In the genomic region with DNA sequence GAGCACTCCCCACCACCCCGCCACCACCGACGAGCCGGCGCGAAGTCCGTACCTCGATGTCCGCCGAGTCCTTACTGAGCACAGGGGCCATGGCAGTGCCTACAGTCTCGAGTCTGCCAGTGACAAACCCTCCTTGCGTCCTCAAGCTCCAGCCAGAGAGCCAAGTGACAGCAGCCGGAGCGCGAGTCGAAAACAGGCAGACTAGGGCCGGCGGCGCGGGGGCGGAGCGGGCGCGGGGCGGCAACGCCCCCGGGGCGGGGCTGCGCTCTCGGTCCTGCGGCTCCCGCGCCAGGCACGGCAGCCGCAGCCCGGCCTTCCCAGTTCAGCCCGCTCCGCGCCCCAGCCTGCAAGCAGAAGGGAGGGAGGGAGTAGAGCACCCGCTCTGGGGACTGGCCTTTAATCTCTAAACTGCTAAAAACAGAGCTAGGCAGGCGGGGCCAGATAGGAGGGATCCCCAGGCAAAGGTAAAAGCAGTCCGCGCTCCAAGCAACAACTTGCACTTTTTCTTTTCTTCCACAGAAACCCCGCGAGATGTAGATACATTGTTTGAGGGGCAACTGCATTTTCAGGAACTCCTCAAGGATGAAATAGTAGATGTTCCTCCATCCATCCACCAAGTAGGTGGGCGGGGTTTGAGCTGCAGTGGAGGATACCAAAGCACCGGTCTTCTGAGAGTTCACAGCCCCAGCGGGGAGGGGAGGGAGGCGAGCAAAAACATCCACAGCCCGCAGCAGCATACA, we compare ENCODE assay signal across 8 cellular contexts. TPM values are rescaled to one million over a fixed set of nuclear protein-coding genes. Genes with fewer than 3 reads are reported as not detected.
DNase-seq lines count a peak whose midpoint lies in the region; ATAC-seq and TF ChIP-seq lines count a peak whose summit lies in the region.

Gene DPYD, minus strand, starts transcription at position 203 of the 740 bp plus-strand sequence. Its CDS starts 112 bp downstream, at position 91.

- H3K4me3 ChIP-seq in DND-41 (ENCODE audit: low read depth in 1 of 2, low read length in 2 of 2): peak within 1 kb of the TSS; percentile 78 to 90
- H3K4me3 ChIP-seq in GM23248: peak within 1 kb of the TSS; percentile 97
- H3K4me3 ChIP-seq in Karpas-422 (ENCODE audit: low read length): peak within 1 kb of the TSS; percentile 96

- no peaks in the 10 kb centered on the region for H3K9me3 Mint-ChIP-seq in activated T-helper 17 cell treated with anti-CD3 and anti-CD28 coated beads, Interleukin-2, amount 50 U/mL, for 72 hours
- H3K9me3 Mint-ChIP-seq in natural killer cell treated with Interleukin-12 subunit alpha and Interleukin-12 subunit beta and Interleukin-15 and Interleukin-18, amount 100 ng/mL, for 72 hours: peaks cover 3% of the 10 kb centered on the region

- peak; percentile 83 for ATAC-seq in DND-41 (ENCODE audit: insufficient read depth, low read depth)
- peak; percentile 87 for ATAC-seq in activated T-helper 17 cell treated with anti-CD3 and anti-CD28 coated beads, Interleukin-2, amount 50 U/mL, for 72 hours (replicated peaks)
- peak; percentile 94 to 96 for ATAC-seq in natural killer cell treated with Interleukin-12 subunit alpha and Interleukin-12 subunit beta and Interleukin-15 and Interleukin-18, amount 100 ng/mL, for 72 hours
- peak; percentile 94 for ATAC-seq in stimulated activated naive CD8-positive, alpha-beta T cell treated with anti-CD3 and anti-CD28 coated beads, Interleukin-15, Interleukin-2, amounts not matched to agents 100 U/mL and 50 U/mL, for 24 hours

- H3K4me1 ChIP-seq in DND-41 (ENCODE audit: insufficient read depth, low read length) (peaks cover 43% of the 10 kb centered on the region), GM23248 (ENCODE audit: insufficient read depth) (peaks cover 29% of the 10 kb centered on the region), Karpas-422 (ENCODE audit: low read length) (peaks cover 68% of the 10 kb centered on the region)

- peak within 1 kb of the TSS; percentile 90 for H3K4me3 Mint-ChIP-seq in activated T-helper 17 cell treated with anti-CD3 and anti-CD28 coated beads, Interleukin-2, amount 50 U/mL, for 72 hours
- H3K4me3 Mint-ChIP-seq in natural killer cell treated with Interleukin-12 subunit alpha and Interleukin-12 subunit beta and Interleukin-15 and Interleukin-18, amount 100 ng/mL, for 72 hours: peak within 1 kb of the TSS; percentile 95

- TF ChIP-seq CTCF in DND-41 (IDR thresholded peaks at IDR 0.05; ENCODE audit: borderline replicate concordance, extremely low read depth, low read length, poor library complexity, severe bottlenecking): no peak

- H3K9me2 ChIP-seq in GM23248 (ENCODE audit: insufficient read depth): no peaks in the 10 kb centered on the region
- no peaks in the 10 kb centered on the region for H3K9me2 ChIP-seq in Karpas-422 (replicated peaks; ENCODE audit: insufficient read depth, low read length)

- peak within 1 kb of the TSS; percentile 98 for H3K27ac ChIP-seq in DND-41 (ENCODE audit: low read length)
- H3K27ac ChIP-seq in GM23248: peak within 1 kb of the TSS; percentile 80
- peak within 1 kb of the TSS; percentile 94 for H3K27ac ChIP-seq in Karpas-422 (ENCODE audit: low read length)

- H3K9ac ChIP-seq in DND-41 (ENCODE audit: low read depth, low read length): peak within 1 kb of the TSS; percentile 93
- H3K9ac ChIP-seq in GM23248: peak within 1 kb of the TSS; percentile 87
- peak within 1 kb of the TSS; percentile 90 for H3K9ac ChIP-seq in Karpas-422 (ENCODE audit: low read length)

- H3K27ac Mint-ChIP-seq in activated T-helper 17 cell treated with anti-CD3 and anti-CD28 coated beads, Interleukin-2, amount 50 U/mL, for 72 hours: peak within 1 kb of the TSS; percentile 84
- H3K27ac Mint-ChIP-seq in natural killer cell treated with Interleukin-12 subunit alpha and Interleukin-12 subunit beta and Interleukin-15 and Interleukin-18, amount 100 ng/mL, for 72 hours: peak within 1 kb of the TSS; percentile 83 to 97

- no peaks in the 10 kb centered on the region for H3K9me3 ChIP-seq in DND-41 (ENCODE audit: insufficient read depth, low read length, severe bottlenecking)
- no peaks in the 10 kb centered on the region for H3K9me3 ChIP-seq in GM23248 (ENCODE audit: low read depth)
- no peaks in the 10 kb centered on the region for H3K9me3 ChIP-seq in Karpas-422 (ENCODE audit: low read length)

- in situ Hi-C loops in GM23248 (cut with MboI): no loop called here

- H3K27me3 ChIP-seq in DND-41 (ENCODE audit: insufficient read depth, low read length, poor library complexity): no peaks in the 10 kb centered on the region
- H3K27me3 ChIP-seq in GM23248 (replicated peaks; ENCODE audit: insufficient read depth): no peaks in the 10 kb centered on the region
- no peaks in the 10 kb centered on the region for H3K27me3 ChIP-seq in Karpas-422 (ENCODE audit: low read length)

- no peaks in the 10 kb centered on the region for H4K20me1 ChIP-seq in DND-41 (ENCODE audit: insufficient read depth, low read length)
- H4K20me1 ChIP-seq in GM23248 (ENCODE audit: insufficient read depth): no peaks in the 10 kb centered on the region
- H4K20me1 ChIP-seq in Karpas-422 (ENCODE audit: insufficient read depth, low read depth, low read length): no peaks in the 10 kb centered on the region

- H3K4me2 ChIP-seq in DND-41 (ENCODE audit: insufficient read depth, low read length) (peak within 1 kb of the TSS; percentile 66), GM23248 (ENCODE audit: unreplicated experiment) (peak within 1 kb of the TSS; percentile 98), Karpas-422 (ENCODE audit: low read depth, low read length, poor library complexity, severe bottlenecking) (peak within 1 kb of the TSS; percentile 86)

- DNase-seq in DND-41 (peak; percentile 93), GM23248 (peak; percentile 95), Karpas-422 (peak; percentile 95), RPMI8226 (peak; percentile 85), fibroblast of peridontal ligament (ENCODE audit: extremely low read depth) (peak; percentile 85)
- peak; percentile 85 for DNase-seq in natural killer cell treated with Interleukin-12 subunit alpha and Interleukin-12 subunit beta and Interleukin-15 and Interleukin-18, amount 100 ng/mL, for 72 hours (ENCODE audit: low spot score)
- DNase-seq in stimulated activated naive CD8-positive, alpha-beta T cell treated with anti-CD3 and anti-CD28 coated beads, Interleukin-15, Interleukin-2, amounts not matched to agents 100 U/mL and 50 U/mL, for 24 hours: peak; percentile 86

- peaks cover 22% of the 10 kb centered on the region for H3K4me1 Mint-ChIP-seq in activated T-helper 17 cell treated with anti-CD3 and anti-CD28 coated beads, Interleukin-2, amount 50 U/mL, for 72 hours
- H3K4me1 Mint-ChIP-seq in natural killer cell treated with Interleukin-12 subunit alpha and Interleukin-12 subunit beta and Interleukin-15 and Interleukin-18, amount 100 ng/mL, for 72 hours (ENCODE audit: low read depth in 2 of 2): peaks cover 31 to 54% of the 10 kb centered on the region in 2 donors

- WGBS in GM23248 (ENCODE audit: low coverage in 1 of 2, low lambda C conversion rate in 2 of 2, missing lambda C conversion rate in 2 of 2), 2 experiments: 1 to 2% methylated on average over 28 to 48 of the region's 50 CpGs

- H3K36me3 Mint-ChIP-seq in activated T-helper 17 cell treated with anti-CD3 and anti-CD28 coated beads, Interleukin-2, amount 50 U/mL, for 72 hours (ENCODE audit: low read depth): no peaks in the 10 kb centered on the region
- H3K36me3 Mint-ChIP-seq in natural killer cell treated with Interleukin-12 subunit alpha and Interleukin-12 subunit beta and Interleukin-15 and Interleukin-18, amount 100 ng/mL, for 72 hours: no peaks in the 10 kb centered on the region

- H3K36me3 ChIP-seq in DND-41 (ENCODE audit: insufficient read depth, low read length): no peaks in the 10 kb centered on the region; the same call in 1 of the 2 replicates
- H3K36me3 ChIP-seq in GM23248 (ENCODE audit: low read depth): no peaks in the 10 kb centered on the region
- no peaks in the 10 kb centered on the region for H3K36me3 ChIP-seq in Karpas-422 (ENCODE audit: insufficient read depth, low read length)

- peaks cover 48% of the 10 kb centered on the region for H3K79me2 ChIP-seq in DND-41 (ENCODE audit: insufficient read depth, low read length)
- peaks cover 47% of the 10 kb centered on the region for H3K79me2 ChIP-seq in GM23248 (ENCODE audit: insufficient read depth)
- H3K79me2 ChIP-seq in Karpas-422 (ENCODE audit: low read length): peaks cover 46% of the 10 kb centered on the region

- H3F3A ChIP-seq in GM23248 (ENCODE audit: insufficient read depth): peaks cover 16% of the 10 kb centered on the region

- no peaks in the 10 kb centered on the region for H3K27me3 Mint-ChIP-seq in activated T-helper 17 cell treated with anti-CD3 and anti-CD28 coated beads, Interleukin-2, amount 50 U/mL, for 72 hours
- H3K27me3 Mint-ChIP-seq in natural killer cell treated with Interleukin-12 subunit alpha and Interleukin-12 subunit beta and Interleukin-15 and Interleukin-18, amount 100 ng/mL, for 72 hours: no peaks in the 10 kb centered on the region

- H2AFZ ChIP-seq in DND-41 (ENCODE audit: low read depth, low read length): peak within 1 kb of the TSS; percentile 86
- H2AFZ ChIP-seq in GM23248: peak within 1 kb of the TSS; percentile 96
- H2AFZ ChIP-seq in Karpas-422 (ENCODE audit: low read length): peak within 1 kb of the TSS; percentile 60

RNA-seq across cellular contexts. Expression of gene DPYD, which starts in this region (rescaled TPM):
- 70.7 and 75.5 TPM in 2 replicates for total RNA-seq in GM23248 (2014; rRNA removed; shearing (Covaris generic))
- polyA plus RNA-seq in GM23248 (2016; fragmentation: Nextera tagmentation; extraction: Ambion mirVana): 38.4 and 38.6 TPM in 2 replicates
- total RNA-seq in Karpas-422 (2014; rRNA removed; shearing (Covaris generic); ENCODE audit: low replicate concordance): 40.8 and 59.4 TPM in 2 replicates
- total RNA-seq in activated T-helper 17 cell treated with anti-CD3 and anti-CD28 coated beads, Interleukin-2, amount 50 U/mL, for 72 hours: 10 to 100 TPM; 11.1 to 11.5 TPM
- total RNA-seq in natural killer cell treated with Interleukin-12 subunit alpha and Interleukin-12 subunit beta and Interleukin-15 and Interleukin-18, amount 100 ng/mL, for 72 hours: 10 to 100 TPM; 33.9 to 34.8 TPM

Comparison
In these comparisons a context has a peak if more than half of its experiments do, and no peak if none do; other contexts are left out.
1. Peak in every context shown above with its lines: DNase-seq, ATAC-seq, H3K4me3 ChIP-seq and H3K27ac ChIP-seq.